ENCODE assay signal across 18 cellular contexts in the genomic region with DNA sequence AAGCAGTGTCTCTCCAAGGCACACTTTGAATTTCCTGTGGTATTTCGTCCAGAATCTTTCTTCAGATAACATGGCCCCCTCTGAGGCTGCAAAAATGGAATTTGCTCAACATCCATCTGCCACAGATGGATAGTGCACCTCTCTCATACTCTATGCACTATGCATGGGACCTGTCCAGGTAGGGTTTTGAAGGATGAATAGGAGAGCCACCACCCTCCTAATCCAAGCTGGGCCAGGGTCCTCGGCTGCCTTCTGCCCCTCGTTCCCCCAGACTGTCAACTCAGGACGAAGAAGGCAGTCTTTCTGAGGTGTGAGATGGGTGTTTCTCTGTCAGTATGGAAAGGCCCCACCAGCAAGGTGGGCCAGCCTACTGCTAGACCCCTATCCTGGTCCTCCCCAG. TPM values are rescaled to one million over a fixed set of nuclear protein-coding genes. Genes with fewer than 3 reads are reported as not detected.
DNase-seq lines count a peak whose midpoint lies in the region; ATAC-seq and TF ChIP-seq lines count a peak whose summit lies in the region.
"Had no signal": no experiment of that assay in that cellular context is flagged by ENCODE, and none has a peak within 500 bp of the region (broad histone marks: within the 10 kb centered on the region; RNA-seq: fewer than 3 reads in every experiment).

No MANE protein-coding gene starts in this region.

- H3K36me3 Mint-ChIP-seq in chondrocyte (ENCODE audit: low read depth) (peaks cover 17% of the 10 kb centered on the region), osteocyte (ENCODE audit: unreplicated experiment) (peaks cover 21% of the 10 kb centered on the region)
- H3K36me3 Mint-ChIP-seq: CD8-positive, alpha-beta memory T cell had no signal

- 89 to 90% methylated on average over 4 of the region's 4 CpGs for WGBS in heart right ventricle, 2 donors

- H3K27me3 Mint-ChIP-seq in chondrocyte (ENCODE audit: low read depth), result no peaks in the 10 kb centered on the region
- H3K27me3 Mint-ChIP-seq in osteocyte (ENCODE audit: unreplicated experiment), result no peaks in the 10 kb centered on the region

- ATAC-seq in heart right ventricle (no peak), HG02763 (IDR thresholded peaks at IDR 0.05; ENCODE audit: unreplicated experiment) (no peak), GM18498 (IDR thresholded peaks at IDR 0.05; ENCODE audit: unreplicated experiment) (no peak), GM18909 (IDR thresholded peaks at IDR 0.05; ENCODE audit: poor library complexity, unreplicated experiment) (no peak)

- H3K9me3 Mint-ChIP-seq in chondrocyte (ENCODE audit: low read depth) (no peaks in the 10 kb centered on the region), osteocyte (ENCODE audit: unreplicated experiment) (no peaks in the 10 kb centered on the region)
- H3K9me3 Mint-ChIP-seq: HFFc6 had no signal

- peaks cover 0 to 21% (median 6%) of the 10 kb centered on the region in 9 donors for H3K4me1 ChIP-seq in heart right ventricle
- H3K4me1 ChIP-seq: Caco-2, HAP-1 had no signal

- intact Hi-C loops in cardiac septum (cut with DNase I), result no loop called here
- intact Hi-C loops in heart right ventricle (cut with DNase I), result no loop called here

- peaks cover 0 to 5% (median 0%) of the 10 kb centered on the region in 9 donors for H3K36me3 ChIP-seq in heart right ventricle
- H3K36me3 ChIP-seq: BLaER1, HAP-1 had no signal

- TF ChIP-seq CTCF in heart right ventricle (IDR thresholded peaks at IDR 0.05), result no peak
- no peak for TF ChIP-seq CTCF in chondrocyte (IDR thresholded peaks at IDR 0.05)
- TF ChIP-seq CTCF in osteocyte (IDR thresholded peaks at IDR 0.05), result no peak

- peak overlapping the region; percentile 11 for H3K27ac Mint-ChIP-seq in chondrocyte (ENCODE audit: unreplicated experiment)
- peak overlapping the region; percentile 31 for H3K27ac Mint-ChIP-seq in osteocyte (ENCODE audit: unreplicated experiment)
- H3K27ac Mint-ChIP-seq: CD8-positive, alpha-beta memory T cell; HFFc6 had no signal

- H3K4me1 Mint-ChIP-seq in chondrocyte (ENCODE audit: low read depth) (peaks cover 32% of the 10 kb centered on the region), osteocyte (ENCODE audit: unreplicated experiment) (peaks cover 33% of the 10 kb centered on the region)

- no peak overlapping the region for H3K27ac ChIP-seq in heart right ventricle
- H3K27ac ChIP-seq: BLaER1, GM23248, HL-60 had no signal

- H3K4me3 ChIP-seq in heart right ventricle, result no peak overlapping the region
- H3K4me3 ChIP-seq: BLaER1, GM23248, HAP-1 had no signal

- no peak overlapping the region for H3K4me3 Mint-ChIP-seq in chondrocyte (ENCODE audit: unreplicated experiment)
- no peak overlapping the region for H3K4me3 Mint-ChIP-seq in osteocyte (ENCODE audit: unreplicated experiment)
- H3K4me3 Mint-ChIP-seq: CD8-positive, alpha-beta memory T cell; HFFc6 had no signal

- DNase-seq in cardiac septum (ENCODE audit: low spot score), result peak; percentile 24
- no peak for DNase-seq in heart right ventricle
- no peak for DNase-seq in chondrocyte (ENCODE audit: low spot score)
- DNase-seq in osteocyte (ENCODE audit: extremely low spot score, unreplicated experiment), result no peak
- DNase-seq: 8988T; AML-193; Caco-2; CD8-positive, alpha-beta memory T cell; DND-41; GDM1; GM23248; HFFc6 had no signal

- peaks cover 0 to 10% (median 0%) of the 10 kb centered on the region in 11 donors for H3K9me3 ChIP-seq in heart right ventricle
- H3K9me3 ChIP-seq: Caco-2, HAP-1 had no signal

- peaks cover 0 to 4% (median 0%) of the 10 kb centered on the region in 7 donors for H3K27me3 ChIP-seq in heart right ventricle
- H3K27me3 ChIP-seq: BLaER1 had no signal

RNA-seq across cellular contexts. Expression of a gene that starts 56.4 kb away (rescaled TPM):
- total RNA-seq in cardiac septum (6.4 TPM), heart right ventricle (1 to 10 TPM; 3.6 to 8.3 (median 6.1) TPM), chondrocyte (119 to 156 TPM (median 121 TPM) in 3 replicates), osteocyte (145 and 153 TPM in 2 replicates)
- polyA plus RNA-seq in heart right ventricle, result 1 to 10 TPM; 2.3 to 3.4 TPM
- polyA plus RNA-seq: CD8-positive, alpha-beta memory T cell had no signal

Comparison
In these comparisons a context has a peak if more than half of its experiments do, and no peak if none do; other contexts are left out.
1. RNA of a gene that starts 56.4 kb away (total RNA-seq): 145 to 153 TPM in osteocyte and 119 to 156 TPM in chondrocyte; 6.4 TPM in cardiac septum (single experiment) and 3.6 to 8.3 TPM in heart right ventricle; every median in the first group is over 10 times any median in the second.